In the genomic region with DNA sequence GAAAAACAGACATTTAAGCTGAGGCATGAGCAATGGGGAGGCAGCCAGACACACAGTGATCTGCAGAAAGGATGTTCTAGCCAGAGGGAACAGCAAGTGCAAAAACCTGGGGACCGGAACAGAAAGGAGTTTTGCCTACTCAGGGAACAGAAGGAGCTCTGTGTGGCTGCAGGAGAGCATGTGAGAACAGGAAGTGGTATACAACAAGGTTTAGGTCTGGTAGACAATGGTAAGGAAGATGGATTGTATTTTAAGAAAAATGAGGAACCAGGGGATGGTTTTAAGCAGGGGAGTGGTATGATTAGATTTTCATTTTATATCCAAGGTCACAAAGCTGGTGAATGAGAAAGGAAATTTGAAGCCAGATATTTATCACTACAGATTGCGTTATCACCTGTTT, we compare ENCODE assay signal across 18 cellular contexts.
DNase-seq lines count a peak whose midpoint lies in the region; ATAC-seq and TF ChIP-seq lines count a peak whose summit lies in the region.
"Had no signal": no experiment of that assay in that cellular context is flagged by ENCODE, and none has a peak within 500 bp of the region (broad histone marks: within the 10 kb centered on the region; RNA-seq: fewer than 3 reads in every experiment).

No MANE protein-coding gene starts in this region.

- H3K9me3 Mint-ChIP-seq in stimulated activated naive B cell treated with anti-CD40 and anti-IgM and Interleukin-4, amounts not matched to agents 10 μg/mL and 1 μg/mL and 100 μg/mL, for 72 hours, result peaks cover 4 to 5% of the 10 kb centered on the region in 2 donors
- H3K9me3 Mint-ChIP-seq in T-cell, result peaks cover 5 to 10% (median 6%) of the 10 kb centered on the region in 3 donors
- H3K9me3 Mint-ChIP-seq: T-helper 2 cell treated with Interferon-gamma antibody and Interleukin-4, amounts not matched to agents 5 μg/mL and 100 μg/mL, for 36 hours had no signal

- DNase-seq in SIG-M5 treated with dmso at 0.1 percent for 504 hours (lab: John Stamatoyannopoulos, UW; ENCODE audit: unreplicated experiment), result peak; percentile 18
- no peak for DNase-seq in SIG-M5 (lab: John Stamatoyannopoulos, UW)
- DNase-seq in GM12864 (ENCODE audit: low read depth), result peak; percentile 5
- DNase-seq in NB4 (ENCODE audit: low read depth), result peak; percentile 19
- DNase-seq in stimulated activated naive B cell treated with anti-CD40 and anti-IgM and Interleukin-4, amounts not matched to agents 10 μg/mL and 1 μg/mL and 100 μg/mL, for 72 hours, result no peak
- no peak for DNase-seq in T-cell
- no peak for DNase-seq in GM19238 (ENCODE audit: insufficient read length, low spot score)
- DNase-seq: COR-L47, DMS153, EL, IMR-90, NCI-H1048, NCI-H1436 treated with DMSO at 0.1 percent for 48 hours, NCI-H2227 treated with DMSO at 0.1 percent for 48 hours had no signal

- CTCF ChIA-PET in T-cell (lab: Charles Lee), result interaction anchor here in 1 of 2 donors (0.7 kb wide), 1 partner anchor 158 kb away, joined by 3 read pairs; no protein-coding TSS in a partner anchor

- TF ChIP-seq POLR2A in NB4 (IDR thresholded peaks at IDR 0.05; ENCODE audit: extremely low read depth, insufficient read length), result no peak

- no peak overlapping the region for H3K4me3 Mint-ChIP-seq in stimulated activated naive B cell treated with anti-CD40 and anti-IgM and Interleukin-4, amounts not matched to agents 10 μg/mL and 1 μg/mL and 100 μg/mL, for 72 hours
- no peak overlapping the region for H3K4me3 Mint-ChIP-seq in T-cell
- H3K4me3 Mint-ChIP-seq: CD14-positive monocyte; T-helper 2 cell treated with Interferon-gamma antibody and Interleukin-4, amounts not matched to agents 5 μg/mL and 100 μg/mL, for 36 hours had no signal

- POLR2A ChIA-PET in T-cell (lab: Charles Lee), result no interaction called here

- ATAC-seq in stimulated activated naive B cell treated with anti-CD40 and anti-IgM and Interleukin-4, amounts not matched to agents 10 μg/mL and 1 μg/mL and 100 μg/mL, for 72 hours (replicated peaks), result peak; percentile 29 to 57
- ATAC-seq in T-cell (replicated peaks in 1 of 4), result no peak
- ATAC-seq: Right ventricle myocardium inferior had no signal

- H3K4me3 ChIP-seq in GM12864 (ENCODE audit: low read depth, low read length), result no peak overlapping the region
- H3K4me3 ChIP-seq in NB4 (ENCODE audit: low read depth, low read length), result no peak overlapping the region
- H3K4me3 ChIP-seq: HAP-1 had no signal

- peaks cover 17% of the 10 kb centered on the region in 2 donors for H3K27me3 Mint-ChIP-seq in stimulated activated naive B cell treated with anti-CD40 and anti-IgM and Interleukin-4, amounts not matched to agents 10 μg/mL and 1 μg/mL and 100 μg/mL, for 72 hours
- H3K27me3 Mint-ChIP-seq in T-cell, result peaks cover 16 to 26% of the 10 kb centered on the region in 2 donors

- TF ChIP-seq CTCF in GM12864 (IDR thresholded peaks at IDR 0.05; ENCODE audit: low read depth, low read length, missing control alignments) (no peak), NB4 (IDR thresholded peaks at IDR 0.05; ENCODE audit: low read depth, low read length) (no peak)

- no peaks in the 10 kb centered on the region for H3K36me3 Mint-ChIP-seq in stimulated activated naive B cell treated with anti-CD40 and anti-IgM and Interleukin-4, amounts not matched to agents 10 μg/mL and 1 μg/mL and 100 μg/mL, for 72 hours
- H3K36me3 Mint-ChIP-seq in T-cell, result no peaks in the 10 kb centered on the region
- H3K36me3 Mint-ChIP-seq: CD14-positive monocyte had no signal

- no peak overlapping the region for H3K27ac Mint-ChIP-seq in stimulated activated naive B cell treated with anti-CD40 and anti-IgM and Interleukin-4, amounts not matched to agents 10 μg/mL and 1 μg/mL and 100 μg/mL, for 72 hours
- no peak overlapping the region for H3K27ac Mint-ChIP-seq in T-cell
- H3K27ac Mint-ChIP-seq: CD14-positive monocyte; T-helper 2 cell treated with Interferon-gamma antibody and Interleukin-4, amounts not matched to agents 5 μg/mL and 100 μg/mL, for 36 hours had no signal

- peaks cover 0 to 3% of the 10 kb centered on the region in 2 donors for H3K4me1 Mint-ChIP-seq in stimulated activated naive B cell treated with anti-CD40 and anti-IgM and Interleukin-4, amounts not matched to agents 10 μg/mL and 1 μg/mL and 100 μg/mL, for 72 hours
- H3K4me1 Mint-ChIP-seq in T-cell, result peaks cover 0 to 3% (median 0%) of the 10 kb centered on the region in 3 donors
- H3K4me1 Mint-ChIP-seq: CD14-positive monocyte had no signal

Comparison
In these comparisons a context has a peak if more than half of its experiments do, and no peak if none do; other contexts are left out.
1. DNase-seq: peak in SIG-M5 treated with dmso at 0.1 percent for 504 hours (single experiment), GM12864 (single experiment) and NB4 (single experiment); none in SIG-M5 (single experiment), stimulated activated naive B cell treated with anti-CD40 and anti-IgM and Interleukin-4, amounts not matched to agents 10 μg/mL and 1 μg/mL and 100 μg/mL, for 72 hours (single experiment), T-cell (0 of 34) and GM19238 (single experiment).
2. ATAC-seq: peak in stimulated activated naive B cell treated with anti-CD40 and anti-IgM and Interleukin-4, amounts not matched to agents 10 μg/mL and 1 μg/mL and 100 μg/mL, for 72 hours (2 of 2); none in T-cell (0 of 4).